Comparison of ENCODE assay signal across 1 cellular context in the genomic region with DNA sequence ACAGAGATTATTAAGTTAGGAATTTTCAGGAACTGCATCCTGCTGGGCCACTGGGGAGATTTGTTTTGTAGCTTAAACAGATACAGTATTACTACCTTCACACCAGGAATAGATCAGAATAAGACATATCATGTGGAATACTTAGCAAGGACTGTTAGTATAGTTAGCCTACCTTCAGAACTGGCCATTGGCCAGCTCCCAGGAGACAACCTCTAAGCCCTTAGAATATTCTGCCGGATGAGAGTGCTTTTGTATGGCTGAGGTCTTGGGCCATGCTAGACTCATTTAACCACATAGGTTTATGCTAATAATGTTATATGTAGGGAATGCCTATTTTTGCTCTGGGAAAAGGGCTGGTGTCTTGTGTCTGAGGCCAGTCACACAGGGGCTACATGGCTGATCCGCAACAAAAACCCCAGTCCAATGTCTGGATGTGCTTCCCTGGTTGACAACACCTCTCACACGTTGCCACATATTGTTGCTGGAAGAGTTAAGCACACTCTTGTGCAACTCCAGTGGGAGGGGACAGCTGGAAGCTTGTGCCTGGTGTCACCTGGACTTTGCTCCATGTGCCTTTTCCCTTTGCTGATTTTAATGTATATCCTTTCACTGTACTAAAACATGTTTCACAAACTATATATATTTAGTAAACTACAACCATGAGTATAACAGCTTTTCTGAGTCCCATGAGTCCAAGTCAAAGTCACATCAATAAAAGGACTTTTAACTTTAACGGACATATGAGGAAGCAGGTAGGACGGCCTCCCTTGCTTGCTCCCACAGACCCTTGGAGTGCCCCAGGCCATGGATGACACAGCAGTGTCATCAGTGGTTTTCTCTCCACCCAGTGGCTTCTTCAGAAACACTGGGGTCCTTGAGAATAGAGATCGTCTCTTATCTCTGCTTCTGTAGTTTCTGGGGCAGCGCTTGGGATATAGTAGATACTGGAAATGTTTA.
TF ChIP-seq lines count a peak whose summit lies in the region.

No MANE protein-coding gene starts in this region.

TF ChIP-seq in HepG2, 621 proteins besides CTCF, POLR2A, EP300 and RAD21 (continued from another document and continues in another):
- TF ChIP-seq, protein P1, sequence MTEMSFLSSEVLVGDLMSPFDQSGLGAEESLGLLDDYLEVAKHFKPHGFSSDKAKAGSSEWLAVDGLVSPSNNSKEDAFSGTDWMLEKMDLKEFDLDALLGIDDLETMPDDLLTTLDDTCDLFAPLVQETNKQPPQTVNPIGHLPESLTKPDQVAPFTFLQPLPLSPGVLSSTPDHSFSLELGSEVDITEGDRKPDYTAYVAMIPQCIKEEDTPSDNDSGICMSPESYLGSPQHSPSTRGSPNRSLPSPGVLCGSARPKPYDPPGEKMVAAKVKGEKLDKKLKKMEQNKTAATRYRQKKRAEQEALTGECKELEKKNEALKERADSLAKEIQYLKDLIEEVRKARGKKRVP (CRISPR knock-in tag; IDR thresholded peaks at IDR 0.05) = peak in 1 of 2 experiments; percentile 88; a peak in 2 of 4 replicates
- TF ChIP-seq ZBTB21 (CRISPR knock-in tag; IDR thresholded peaks at IDR 0.05) (no peak), TCF7L2 (IDR thresholded peaks at IDR 0.05; ENCODE audit: low read depth, low read length) (no peak), SP1 (IDR thresholded peaks at IDR 0.05) (no peak), SP1 (CRISPR knock-in tag; IDR thresholded peaks at IDR 0.05) (peak; percentile 82), ZNF430 (CRISPR knock-in tag; IDR thresholded peaks at IDR 0.05) (no peak; the same call in 1 of the 2 replicates), ZNF317 (CRISPR knock-in tag; IDR thresholded peaks at IDR 0.05) (peak; percentile 79), FLYWCH1 (CRISPR knock-in tag; IDR thresholded peaks at IDR 0.05) (no peak), AHR (CRISPR knock-in tag; IDR thresholded peaks at IDR 0.05) (0 out of 2 replicates have a peak, but pooled peaks have one; percentile 49), ASH2L (IDR thresholded peaks at IDR 0.05; ENCODE audit: insufficient read length, low read depth, low read length) (peak; percentile 99), SSRP1 (CRISPR knock-in tag; IDR thresholded peaks at IDR 0.05) (peak; percentile 84; the same call in 1 of the 2 replicates), ZNF263 (CRISPR knock-in tag; IDR thresholded peaks at IDR 0.05) (no peak), ZNF580 (CRISPR knock-in tag; IDR thresholded peaks at IDR 0.05; ENCODE audit: borderline replicate concordance, low read depth) (peak; percentile 66; the same call in 1 of the 2 replicates), ZSCAN5A (CRISPR knock-in tag; IDR thresholded peaks at IDR 0.05; ENCODE audit: borderline replicate concordance) (peak; percentile 72; the same call in 1 of the 2 replicates), RBM22 (optimal IDR thresholded peaks at IDR 0.05; ENCODE audit: low read length) (no peak), FOXJ3 (CRISPR knock-in tag; IDR thresholded peaks at IDR 0.05; ENCODE audit: borderline replicate concordance) (peak; percentile 94; the same call in 1 of the 2 replicates), SNAI1 (CRISPR knock-in tag; IDR thresholded peaks at IDR 0.05; ENCODE audit: borderline replicate concordance) (no peak), HNF4G (IDR thresholded peaks at IDR 0.05; ENCODE audit: borderline replicate concordance, low read depth, low read length) (peak; percentile 94), HNF4G (CRISPR knock-in tag; IDR thresholded peaks at IDR 0.05; ENCODE audit: borderline replicate concordance, low read depth) (peak; percentile 93), SUZ12 (IDR thresholded peaks at IDR 0.05; ENCODE audit: low read depth, low read length) (no peak), ZNF136 (CRISPR knock-in tag; IDR thresholded peaks at IDR 0.05; ENCODE audit: low read depth) (no peak), ZNF275 (CRISPR knock-in tag; IDR thresholded peaks at IDR 0.05; ENCODE audit: borderline replicate concordance) (0 out of 2 replicates have a peak, but pooled peaks have one; percentile 50), ZNF382 (CRISPR knock-in tag; IDR thresholded peaks at IDR 0.05; ENCODE audit: borderline replicate concordance) (no peak), TEAD3 (CRISPR knock-in tag; optimal IDR thresholded peaks at IDR 0.05; ENCODE audit: borderline replicate concordance) (peak; percentile 87), ZMAT3 (CRISPR knock-in tag; conservative IDR thresholded peaks at IDR 0.05) (peak; percentile 48; the same call in 1 of the 2 replicates), ZNF207 (IDR thresholded peaks at IDR 0.05; ENCODE audit: borderline replicate concordance) (no peak), ZNF274 (CRISPR knock-in tag; IDR thresholded peaks at IDR 0.05) (no peak), GTF2F1 (IDR thresholded peaks at IDR 0.05; ENCODE audit: low read length) (no peak), ZNF264 (CRISPR knock-in tag; IDR thresholded peaks at IDR 0.05) (peak; percentile 66), NCOA5 (CRISPR knock-in tag; IDR thresholded peaks at IDR 0.05) (no peak), BHLHE40 (IDR thresholded peaks at IDR 0.05; ENCODE audit: low read length) (peak; percentile 66; the same call in 1 of the 2 replicates), ZNF605 (CRISPR knock-in tag; IDR thresholded peaks at IDR 0.05) (0 out of 2 replicates have a peak, but pooled peaks have one; percentile 75), PLRG1 (conservative IDR thresholded peaks at IDR 0.05) (no peak), ATF3 (CRISPR knock-in tag; IDR thresholded peaks at IDR 0.05) (no peak), ZNF17 (CRISPR knock-in tag; IDR thresholded peaks at IDR 0.05) (no peak), KDM1A (CRISPR knock-in tag; IDR thresholded peaks at IDR 0.05) (no peak), ZFP1 (CRISPR knock-in tag; IDR thresholded peaks at IDR 0.05) (peak; percentile 80; the same call in 1 of the 2 replicates), CAMTA2 (CRISPR knock-in tag; IDR thresholded peaks at IDR 0.05; ENCODE audit: borderline replicate concordance) (no peak), MED1 (CRISPR knock-in tag; IDR thresholded peaks at IDR 0.05) (peak; percentile 85), JUND (CRISPR knock-in tag; IDR thresholded peaks at IDR 0.05) (0 out of 2 replicates have a peak, but pooled peaks have one; percentile 60), DPF2 (CRISPR knock-in tag; IDR thresholded peaks at IDR 0.05; ENCODE audit: borderline replicate concordance, low read depth) (peak; percentile 92), ZNF891 (CRISPR knock-in tag; IDR thresholded peaks at IDR 0.05) (no peak)
- TF ChIP-seq, protein P2, sequence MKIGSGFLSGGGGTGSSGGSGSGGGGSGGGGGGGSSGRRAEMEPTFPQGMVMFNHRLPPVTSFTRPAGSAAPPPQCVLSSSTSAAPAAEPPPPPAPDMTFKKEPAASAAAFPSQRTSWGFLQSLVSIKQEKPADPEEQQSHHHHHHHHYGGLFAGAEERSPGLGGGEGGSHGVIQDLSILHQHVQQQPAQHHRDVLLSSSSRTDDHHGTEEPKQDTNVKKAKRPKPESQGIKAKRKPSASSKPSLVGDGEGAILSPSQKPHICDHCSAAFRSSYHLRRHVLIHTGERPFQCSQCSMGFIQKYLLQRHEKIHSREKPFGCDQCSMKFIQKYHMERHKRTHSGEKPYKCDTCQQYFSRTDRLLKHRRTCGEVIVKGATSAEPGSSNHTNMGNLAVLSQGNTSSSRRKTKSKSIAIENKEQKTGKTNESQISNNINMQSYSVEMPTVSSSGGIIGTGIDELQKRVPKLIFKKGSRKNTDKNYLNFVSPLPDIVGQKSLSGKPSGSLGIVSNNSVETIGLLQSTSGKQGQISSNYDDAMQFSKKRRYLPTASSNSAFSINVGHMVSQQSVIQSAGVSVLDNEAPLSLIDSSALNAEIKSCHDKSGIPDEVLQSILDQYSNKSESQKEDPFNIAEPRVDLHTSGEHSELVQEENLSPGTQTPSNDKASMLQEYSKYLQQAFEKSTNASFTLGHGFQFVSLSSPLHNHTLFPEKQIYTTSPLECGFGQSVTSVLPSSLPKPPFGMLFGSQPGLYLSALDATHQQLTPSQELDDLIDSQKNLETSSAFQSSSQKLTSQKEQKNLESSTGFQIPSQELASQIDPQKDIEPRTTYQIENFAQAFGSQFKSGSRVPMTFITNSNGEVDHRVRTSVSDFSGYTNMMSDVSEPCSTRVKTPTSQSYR (CRISPR knock-in tag; IDR thresholded peaks at IDR 0.05; ENCODE audit: borderline replicate concordance) = peak; percentile 46; the same call in 1 of the 2 replicates
- TF ChIP-seq, protein P3, sequence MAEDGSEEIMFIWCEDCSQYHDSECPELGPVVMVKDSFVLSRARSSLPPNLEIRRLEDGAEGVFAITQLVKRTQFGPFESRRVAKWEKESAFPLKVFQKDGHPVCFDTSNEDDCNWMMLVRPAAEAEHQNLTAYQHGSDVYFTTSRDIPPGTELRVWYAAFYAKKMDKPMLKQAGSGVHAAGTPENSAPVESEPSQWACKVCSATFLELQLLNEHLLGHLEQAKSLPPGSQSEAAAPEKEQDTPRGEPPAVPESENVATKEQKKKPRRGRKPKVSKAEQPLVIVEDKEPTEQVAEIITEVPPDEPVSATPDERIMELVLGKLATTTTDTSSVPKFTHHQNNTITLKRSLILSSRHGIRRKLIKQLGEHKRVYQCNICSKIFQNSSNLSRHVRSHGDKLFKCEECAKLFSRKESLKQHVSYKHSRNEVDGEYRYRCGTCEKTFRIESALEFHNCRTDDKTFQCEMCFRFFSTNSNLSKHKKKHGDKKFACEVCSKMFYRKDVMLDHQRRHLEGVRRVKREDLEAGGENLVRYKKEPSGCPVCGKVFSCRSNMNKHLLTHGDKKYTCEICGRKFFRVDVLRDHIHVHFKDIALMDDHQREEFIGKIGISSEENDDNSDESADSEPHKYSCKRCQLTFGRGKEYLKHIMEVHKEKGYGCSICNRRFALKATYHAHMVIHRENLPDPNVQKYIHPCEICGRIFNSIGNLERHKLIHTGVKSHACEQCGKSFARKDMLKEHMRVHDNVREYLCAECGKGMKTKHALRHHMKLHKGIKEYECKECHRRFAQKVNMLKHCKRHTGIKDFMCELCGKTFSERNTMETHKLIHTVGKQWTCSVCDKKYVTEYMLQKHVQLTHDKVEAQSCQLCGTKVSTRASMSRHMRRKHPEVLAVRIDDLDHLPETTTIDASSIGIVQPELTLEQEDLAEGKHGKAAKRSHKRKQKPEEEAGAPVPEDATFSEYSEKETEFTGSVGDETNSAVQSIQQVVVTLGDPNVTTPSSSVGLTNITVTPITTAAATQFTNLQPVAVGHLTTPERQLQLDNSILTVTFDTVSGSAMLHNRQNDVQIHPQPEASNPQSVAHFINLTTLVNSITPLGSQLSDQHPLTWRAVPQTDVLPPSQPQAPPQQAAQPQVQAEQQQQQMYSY (CRISPR knock-in tag; IDR thresholded peaks at IDR 0.05) = no peak
- TF ChIP-seq, protein P4, sequence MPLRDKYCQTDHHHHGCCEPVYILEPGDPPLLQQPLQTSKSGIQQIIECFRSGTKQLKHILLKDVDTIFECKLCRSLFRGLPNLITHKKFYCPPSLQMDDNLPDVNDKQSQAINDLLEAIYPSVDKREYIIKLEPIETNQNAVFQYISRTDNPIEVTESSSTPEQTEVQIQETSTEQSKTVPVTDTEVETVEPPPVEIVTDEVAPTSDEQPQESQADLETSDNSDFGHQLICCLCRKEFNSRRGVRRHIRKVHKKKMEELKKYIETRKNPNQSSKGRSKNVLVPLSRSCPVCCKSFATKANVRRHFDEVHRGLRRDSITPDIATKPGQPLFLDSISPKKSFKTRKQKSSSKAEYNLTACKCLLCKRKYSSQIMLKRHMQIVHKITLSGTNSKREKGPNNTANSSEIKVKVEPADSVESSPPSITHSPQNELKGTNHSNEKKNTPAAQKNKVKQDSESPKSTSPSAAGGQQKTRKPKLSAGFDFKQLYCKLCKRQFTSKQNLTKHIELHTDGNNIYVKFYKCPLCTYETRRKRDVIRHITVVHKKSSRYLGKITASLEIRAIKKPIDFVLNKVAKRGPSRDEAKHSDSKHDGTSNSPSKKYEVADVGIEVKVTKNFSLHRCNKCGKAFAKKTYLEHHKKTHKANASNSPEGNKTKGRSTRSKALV (CRISPR knock-in tag; IDR thresholded peaks at IDR 0.05) = no peak
- TF ChIP-seq, protein P5, sequence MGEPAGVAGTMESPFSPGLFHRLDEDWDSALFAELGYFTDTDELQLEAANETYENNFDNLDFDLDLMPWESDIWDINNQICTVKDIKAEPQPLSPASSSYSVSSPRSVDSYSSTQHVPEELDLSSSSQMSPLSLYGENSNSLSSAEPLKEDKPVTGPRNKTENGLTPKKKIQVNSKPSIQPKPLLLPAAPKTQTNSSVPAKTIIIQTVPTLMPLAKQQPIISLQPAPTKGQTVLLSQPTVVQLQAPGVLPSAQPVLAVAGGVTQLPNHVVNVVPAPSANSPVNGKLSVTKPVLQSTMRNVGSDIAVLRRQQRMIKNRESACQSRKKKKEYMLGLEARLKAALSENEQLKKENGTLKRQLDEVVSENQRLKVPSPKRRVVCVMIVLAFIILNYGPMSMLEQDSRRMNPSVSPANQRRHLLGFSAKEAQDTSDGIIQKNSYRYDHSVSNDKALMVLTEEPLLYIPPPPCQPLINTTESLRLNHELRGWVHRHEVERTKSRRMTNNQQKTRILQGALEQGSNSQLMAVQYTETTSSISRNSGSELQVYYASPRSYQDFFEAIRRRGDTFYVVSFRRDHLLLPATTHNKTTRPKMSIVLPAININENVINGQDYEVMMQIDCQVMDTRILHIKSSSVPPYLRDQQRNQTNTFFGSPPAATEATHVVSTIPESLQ (CRISPR knock-in tag; conservative IDR thresholded peaks at IDR 0.05) = no peak
